Comparison of ENCODE assay signal across 1 cellular context in genomic region chr12:49936895-49937294, GRCh38.
TF ChIP-seq lines count a peak whose summit lies in the region.

No MANE protein-coding gene starts in this region.

TF ChIP-seq in IMR-90, 13 proteins besides CTCF, POLR2A, EP300 and RAD21:
- TF ChIP-seq USF2 (IDR thresholded peaks at IDR 0.05; ENCODE audit: low read depth, low read length) = no peak
- no peak for TF ChIP-seq SMC3 (IDR thresholded peaks at IDR 0.05; ENCODE audit: low read depth, low read length)
- TF ChIP-seq CEBPB (IDR thresholded peaks at IDR 0.05; ENCODE audit: low read depth, low read length) = peak; percentile 80
- no peak for TF ChIP-seq MXI1 (IDR thresholded peaks at IDR 0.05; ENCODE audit: borderline replicate concordance, low read depth, low read length)
- TF ChIP-seq CHD1 (IDR thresholded peaks at IDR 0.05; ENCODE audit: low read depth, low read length) = no peak
TF ChIP-seq in IMR-90: peak in this region for 1.
